In the genomic region with DNA sequence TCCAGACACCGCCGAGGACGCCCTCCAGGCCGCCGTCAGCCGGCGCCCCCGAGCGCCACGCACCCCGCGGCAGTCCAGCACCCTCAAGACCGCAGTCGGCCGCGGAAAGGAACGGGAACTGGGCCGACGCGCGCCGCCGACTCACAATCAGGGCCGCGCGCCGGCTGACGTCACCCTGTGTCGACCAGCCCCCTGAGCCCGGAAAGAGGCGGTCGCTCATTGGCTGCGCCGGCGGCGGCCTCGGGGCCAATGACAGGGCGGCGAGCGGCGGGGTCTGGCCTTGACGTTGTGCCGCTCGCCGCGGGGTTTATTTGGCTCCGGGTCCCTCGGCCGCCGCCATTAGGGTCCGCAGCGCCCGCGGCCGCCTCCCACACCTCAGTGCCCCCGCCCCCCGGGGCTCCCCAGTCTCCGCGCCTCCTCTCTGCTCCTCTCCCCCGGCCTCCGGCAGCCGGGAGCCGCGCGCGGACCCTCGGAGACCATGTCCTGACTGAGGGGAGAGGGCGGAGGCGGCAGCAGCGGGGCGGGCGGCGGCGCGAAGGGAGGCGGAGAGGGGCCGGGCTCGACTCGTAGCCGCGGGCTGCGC, we compare ENCODE assay signal across 1 cellular context.
TF ChIP-seq lines count a peak whose summit lies in the region.

No MANE protein-coding gene starts in this region.

TF ChIP-seq in K562, 482 proteins besides CTCF, POLR2A, EP300 and RAD21 (continued from another document and continues in another):
- TF ChIP-seq, protein P1, sequence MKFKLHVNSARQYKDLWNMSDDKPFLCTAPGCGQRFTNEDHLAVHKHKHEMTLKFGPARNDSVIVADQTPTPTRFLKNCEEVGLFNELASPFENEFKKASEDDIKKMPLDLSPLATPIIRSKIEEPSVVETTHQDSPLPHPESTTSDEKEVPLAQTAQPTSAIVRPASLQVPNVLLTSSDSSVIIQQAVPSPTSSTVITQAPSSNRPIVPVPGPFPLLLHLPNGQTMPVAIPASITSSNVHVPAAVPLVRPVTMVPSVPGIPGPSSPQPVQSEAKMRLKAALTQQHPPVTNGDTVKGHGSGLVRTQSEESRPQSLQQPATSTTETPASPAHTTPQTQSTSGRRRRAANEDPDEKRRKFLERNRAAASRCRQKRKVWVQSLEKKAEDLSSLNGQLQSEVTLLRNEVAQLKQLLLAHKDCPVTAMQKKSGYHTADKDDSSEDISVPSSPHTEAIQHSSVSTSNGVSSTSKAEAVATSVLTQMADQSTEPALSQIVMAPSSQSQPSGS (CRISPR knock-in tag; IDR thresholded peaks at IDR 0.05): peak; percentile 84; the same call in 1 of the 2 replicates
- no peak for TF ChIP-seq ZNF431 (CRISPR knock-in tag; IDR thresholded peaks at IDR 0.05)
- no peak for TF ChIP-seq DNMT1 (IDR thresholded peaks at IDR 0.05)
- no peak for TF ChIP-seq NR2C1 (IDR thresholded peaks at IDR 0.05)
- no peak for TF ChIP-seq NR2C1 (tag; IDR thresholded peaks at IDR 0.05)
- TF ChIP-seq, protein P2, sequence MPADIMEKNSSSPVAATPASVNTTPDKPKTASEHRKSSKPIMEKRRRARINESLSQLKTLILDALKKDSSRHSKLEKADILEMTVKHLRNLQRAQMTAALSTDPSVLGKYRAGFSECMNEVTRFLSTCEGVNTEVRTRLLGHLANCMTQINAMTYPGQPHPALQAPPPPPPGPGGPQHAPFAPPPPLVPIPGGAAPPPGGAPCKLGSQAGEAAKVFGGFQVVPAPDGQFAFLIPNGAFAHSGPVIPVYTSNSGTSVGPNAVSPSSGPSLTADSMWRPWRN (IDR thresholded peaks at IDR 0.05; ENCODE audit: low read depth): no peak
- no peak for TF ChIP-seq ZNF511 (CRISPR knock-in tag; IDR thresholded peaks at IDR 0.05)
- TF ChIP-seq ILK (tag; IDR thresholded peaks at IDR 0.05; ENCODE audit: borderline replicate concordance, low read depth): no peak
- TF ChIP-seq E2F8 (IDR thresholded peaks at IDR 0.05; ENCODE audit: low read depth, partially characterized antibody): no peak
- TF ChIP-seq ZNF165 (CRISPR knock-in tag; IDR thresholded peaks at IDR 0.05; ENCODE audit: borderline replicate concordance): no peak
- TF ChIP-seq, protein P3, sequence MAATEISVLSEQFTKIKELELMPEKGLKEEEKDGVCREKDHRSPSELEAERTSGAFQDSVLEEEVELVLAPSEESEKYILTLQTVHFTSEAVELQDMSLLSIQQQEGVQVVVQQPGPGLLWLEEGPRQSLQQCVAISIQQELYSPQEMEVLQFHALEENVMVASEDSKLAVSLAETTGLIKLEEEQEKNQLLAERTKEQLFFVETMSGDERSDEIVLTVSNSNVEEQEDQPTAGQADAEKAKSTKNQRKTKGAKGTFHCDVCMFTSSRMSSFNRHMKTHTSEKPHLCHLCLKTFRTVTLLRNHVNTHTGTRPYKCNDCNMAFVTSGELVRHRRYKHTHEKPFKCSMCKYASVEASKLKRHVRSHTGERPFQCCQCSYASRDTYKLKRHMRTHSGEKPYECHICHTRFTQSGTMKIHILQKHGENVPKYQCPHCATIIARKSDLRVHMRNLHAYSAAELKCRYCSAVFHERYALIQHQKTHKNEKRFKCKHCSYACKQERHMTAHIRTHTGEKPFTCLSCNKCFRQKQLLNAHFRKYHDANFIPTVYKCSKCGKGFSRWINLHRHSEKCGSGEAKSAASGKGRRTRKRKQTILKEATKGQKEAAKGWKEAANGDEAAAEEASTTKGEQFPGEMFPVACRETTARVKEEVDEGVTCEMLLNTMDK (IDR thresholded peaks at IDR 0.05; ENCODE audit: borderline replicate concordance, insufficient read depth, low read depth, low read length, poor library complexity, severe bottlenecking): no peak
- peak; percentile 67 for TF ChIP-seq HCFC1 (IDR thresholded peaks at IDR 0.05; ENCODE audit: low read depth, low read length)
- TF ChIP-seq EP400 (IDR thresholded peaks at IDR 0.05): peak; percentile 69; the same call in 1 of the 2 replicates
- TF ChIP-seq ETV6 (IDR thresholded peaks at IDR 0.05; ENCODE audit: borderline replicate concordance in 1 of 2, low read depth in 2 of 2, low read length in 1 of 2): no peak
- no peak for TF ChIP-seq ETV6 (CRISPR knock-in tag; IDR thresholded peaks at IDR 0.05; ENCODE audit: borderline replicate concordance)
- 0 out of 2 replicates have a peak, but pooled peaks have one; percentile 46 for TF ChIP-seq JUN (IDR thresholded peaks at IDR 0.05; ENCODE audit: borderline replicate concordance, low read depth, low read length)
- peak; percentile 10; the same call in 1 of the 2 replicates for TF ChIP-seq JUN (CRISPR knock-in tag; IDR thresholded peaks at IDR 0.05; ENCODE audit: borderline replicate concordance)
- TF ChIP-seq ZNF12 (CRISPR knock-in tag; IDR thresholded peaks at IDR 0.05): 0 out of 2 replicates have a peak, but pooled peaks have one; percentile 19
- TF ChIP-seq CEBPB (tag; IDR thresholded peaks at IDR 0.05): no peak
- TF ChIP-seq, protein P4, sequence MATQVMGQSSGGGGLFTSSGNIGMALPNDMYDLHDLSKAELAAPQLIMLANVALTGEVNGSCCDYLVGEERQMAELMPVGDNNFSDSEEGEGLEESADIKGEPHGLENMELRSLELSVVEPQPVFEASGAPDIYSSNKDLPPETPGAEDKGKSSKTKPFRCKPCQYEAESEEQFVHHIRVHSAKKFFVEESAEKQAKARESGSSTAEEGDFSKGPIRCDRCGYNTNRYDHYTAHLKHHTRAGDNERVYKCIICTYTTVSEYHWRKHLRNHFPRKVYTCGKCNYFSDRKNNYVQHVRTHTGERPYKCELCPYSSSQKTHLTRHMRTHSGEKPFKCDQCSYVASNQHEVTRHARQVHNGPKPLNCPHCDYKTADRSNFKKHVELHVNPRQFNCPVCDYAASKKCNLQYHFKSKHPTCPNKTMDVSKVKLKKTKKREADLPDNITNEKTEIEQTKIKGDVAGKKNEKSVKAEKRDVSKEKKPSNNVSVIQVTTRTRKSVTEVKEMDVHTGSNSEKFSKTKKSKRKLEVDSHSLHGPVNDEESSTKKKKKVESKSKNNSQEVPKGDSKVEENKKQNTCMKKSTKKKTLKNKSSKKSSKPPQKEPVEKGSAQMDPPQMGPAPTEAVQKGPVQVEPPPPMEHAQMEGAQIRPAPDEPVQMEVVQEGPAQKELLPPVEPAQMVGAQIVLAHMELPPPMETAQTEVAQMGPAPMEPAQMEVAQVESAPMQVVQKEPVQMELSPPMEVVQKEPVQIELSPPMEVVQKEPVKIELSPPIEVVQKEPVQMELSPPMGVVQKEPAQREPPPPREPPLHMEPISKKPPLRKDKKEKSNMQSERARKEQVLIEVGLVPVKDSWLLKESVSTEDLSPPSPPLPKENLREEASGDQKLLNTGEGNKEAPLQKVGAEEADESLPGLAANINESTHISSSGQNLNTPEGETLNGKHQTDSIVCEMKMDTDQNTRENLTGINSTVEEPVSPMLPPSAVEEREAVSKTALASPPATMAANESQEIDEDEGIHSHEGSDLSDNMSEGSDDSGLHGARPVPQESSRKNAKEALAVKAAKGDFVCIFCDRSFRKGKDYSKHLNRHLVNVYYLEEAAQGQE (CRISPR knock-in tag; IDR thresholded peaks at IDR 0.05; ENCODE audit: low read depth): no peak
- no peak; a peak in 1 of 4 replicates for TF ChIP-seq MAZ (CRISPR knock-in tag; conservative IDR thresholded peaks at IDR 0.05 in 1 of 2, IDR thresholded peaks at IDR 0.05 in 1 of 2)
- TF ChIP-seq NR3C1 (CRISPR knock-in tag; IDR thresholded peaks at IDR 0.05): no peak
- TF ChIP-seq ATF4 (CRISPR knock-in tag; IDR thresholded peaks at IDR 0.05): no peak
- TF ChIP-seq ZNF175 (CRISPR knock-in tag; IDR thresholded peaks at IDR 0.05; ENCODE audit: low read depth): no peak
- TF ChIP-seq ZBTB40 (IDR thresholded peaks at IDR 0.05): no peak
- TF ChIP-seq ZBTB40 (CRISPR knock-in tag; IDR thresholded peaks at IDR 0.05): no peak
